Comparison of ENCODE assay signal across 1 cellular context in genomic region chr3:69119138-69119537, GRCh38.
TF ChIP-seq lines count a peak whose summit lies in the region.

No MANE protein-coding gene starts in this region.

TF ChIP-seq in K562, 482 proteins besides CTCF, POLR2A, EP300 and RAD21:
- TF ChIP-seq HNRNPK (IDR thresholded peaks at IDR 0.05; ENCODE audit: low read depth, low read length, poor library complexity, severe bottlenecking) = no peak
- peak; percentile 63 for TF ChIP-seq CEBPB (tag; IDR thresholded peaks at IDR 0.05)
- no peak for TF ChIP-seq ZNF431 (CRISPR knock-in tag; IDR thresholded peaks at IDR 0.05)
- no peak for TF ChIP-seq NFYB (IDR thresholded peaks at IDR 0.05; ENCODE audit: extremely low read depth, insufficient read length)
- TF ChIP-seq AFF4 (CRISPR knock-in tag; IDR thresholded peaks at IDR 0.05) = no peak
- no peak for TF ChIP-seq MAFF (IDR thresholded peaks at IDR 0.05; ENCODE audit: low read length)
- no peak for TF ChIP-seq ZNF282 (CRISPR knock-in tag; IDR thresholded peaks at IDR 0.05)
- TF ChIP-seq, protein P1, sequence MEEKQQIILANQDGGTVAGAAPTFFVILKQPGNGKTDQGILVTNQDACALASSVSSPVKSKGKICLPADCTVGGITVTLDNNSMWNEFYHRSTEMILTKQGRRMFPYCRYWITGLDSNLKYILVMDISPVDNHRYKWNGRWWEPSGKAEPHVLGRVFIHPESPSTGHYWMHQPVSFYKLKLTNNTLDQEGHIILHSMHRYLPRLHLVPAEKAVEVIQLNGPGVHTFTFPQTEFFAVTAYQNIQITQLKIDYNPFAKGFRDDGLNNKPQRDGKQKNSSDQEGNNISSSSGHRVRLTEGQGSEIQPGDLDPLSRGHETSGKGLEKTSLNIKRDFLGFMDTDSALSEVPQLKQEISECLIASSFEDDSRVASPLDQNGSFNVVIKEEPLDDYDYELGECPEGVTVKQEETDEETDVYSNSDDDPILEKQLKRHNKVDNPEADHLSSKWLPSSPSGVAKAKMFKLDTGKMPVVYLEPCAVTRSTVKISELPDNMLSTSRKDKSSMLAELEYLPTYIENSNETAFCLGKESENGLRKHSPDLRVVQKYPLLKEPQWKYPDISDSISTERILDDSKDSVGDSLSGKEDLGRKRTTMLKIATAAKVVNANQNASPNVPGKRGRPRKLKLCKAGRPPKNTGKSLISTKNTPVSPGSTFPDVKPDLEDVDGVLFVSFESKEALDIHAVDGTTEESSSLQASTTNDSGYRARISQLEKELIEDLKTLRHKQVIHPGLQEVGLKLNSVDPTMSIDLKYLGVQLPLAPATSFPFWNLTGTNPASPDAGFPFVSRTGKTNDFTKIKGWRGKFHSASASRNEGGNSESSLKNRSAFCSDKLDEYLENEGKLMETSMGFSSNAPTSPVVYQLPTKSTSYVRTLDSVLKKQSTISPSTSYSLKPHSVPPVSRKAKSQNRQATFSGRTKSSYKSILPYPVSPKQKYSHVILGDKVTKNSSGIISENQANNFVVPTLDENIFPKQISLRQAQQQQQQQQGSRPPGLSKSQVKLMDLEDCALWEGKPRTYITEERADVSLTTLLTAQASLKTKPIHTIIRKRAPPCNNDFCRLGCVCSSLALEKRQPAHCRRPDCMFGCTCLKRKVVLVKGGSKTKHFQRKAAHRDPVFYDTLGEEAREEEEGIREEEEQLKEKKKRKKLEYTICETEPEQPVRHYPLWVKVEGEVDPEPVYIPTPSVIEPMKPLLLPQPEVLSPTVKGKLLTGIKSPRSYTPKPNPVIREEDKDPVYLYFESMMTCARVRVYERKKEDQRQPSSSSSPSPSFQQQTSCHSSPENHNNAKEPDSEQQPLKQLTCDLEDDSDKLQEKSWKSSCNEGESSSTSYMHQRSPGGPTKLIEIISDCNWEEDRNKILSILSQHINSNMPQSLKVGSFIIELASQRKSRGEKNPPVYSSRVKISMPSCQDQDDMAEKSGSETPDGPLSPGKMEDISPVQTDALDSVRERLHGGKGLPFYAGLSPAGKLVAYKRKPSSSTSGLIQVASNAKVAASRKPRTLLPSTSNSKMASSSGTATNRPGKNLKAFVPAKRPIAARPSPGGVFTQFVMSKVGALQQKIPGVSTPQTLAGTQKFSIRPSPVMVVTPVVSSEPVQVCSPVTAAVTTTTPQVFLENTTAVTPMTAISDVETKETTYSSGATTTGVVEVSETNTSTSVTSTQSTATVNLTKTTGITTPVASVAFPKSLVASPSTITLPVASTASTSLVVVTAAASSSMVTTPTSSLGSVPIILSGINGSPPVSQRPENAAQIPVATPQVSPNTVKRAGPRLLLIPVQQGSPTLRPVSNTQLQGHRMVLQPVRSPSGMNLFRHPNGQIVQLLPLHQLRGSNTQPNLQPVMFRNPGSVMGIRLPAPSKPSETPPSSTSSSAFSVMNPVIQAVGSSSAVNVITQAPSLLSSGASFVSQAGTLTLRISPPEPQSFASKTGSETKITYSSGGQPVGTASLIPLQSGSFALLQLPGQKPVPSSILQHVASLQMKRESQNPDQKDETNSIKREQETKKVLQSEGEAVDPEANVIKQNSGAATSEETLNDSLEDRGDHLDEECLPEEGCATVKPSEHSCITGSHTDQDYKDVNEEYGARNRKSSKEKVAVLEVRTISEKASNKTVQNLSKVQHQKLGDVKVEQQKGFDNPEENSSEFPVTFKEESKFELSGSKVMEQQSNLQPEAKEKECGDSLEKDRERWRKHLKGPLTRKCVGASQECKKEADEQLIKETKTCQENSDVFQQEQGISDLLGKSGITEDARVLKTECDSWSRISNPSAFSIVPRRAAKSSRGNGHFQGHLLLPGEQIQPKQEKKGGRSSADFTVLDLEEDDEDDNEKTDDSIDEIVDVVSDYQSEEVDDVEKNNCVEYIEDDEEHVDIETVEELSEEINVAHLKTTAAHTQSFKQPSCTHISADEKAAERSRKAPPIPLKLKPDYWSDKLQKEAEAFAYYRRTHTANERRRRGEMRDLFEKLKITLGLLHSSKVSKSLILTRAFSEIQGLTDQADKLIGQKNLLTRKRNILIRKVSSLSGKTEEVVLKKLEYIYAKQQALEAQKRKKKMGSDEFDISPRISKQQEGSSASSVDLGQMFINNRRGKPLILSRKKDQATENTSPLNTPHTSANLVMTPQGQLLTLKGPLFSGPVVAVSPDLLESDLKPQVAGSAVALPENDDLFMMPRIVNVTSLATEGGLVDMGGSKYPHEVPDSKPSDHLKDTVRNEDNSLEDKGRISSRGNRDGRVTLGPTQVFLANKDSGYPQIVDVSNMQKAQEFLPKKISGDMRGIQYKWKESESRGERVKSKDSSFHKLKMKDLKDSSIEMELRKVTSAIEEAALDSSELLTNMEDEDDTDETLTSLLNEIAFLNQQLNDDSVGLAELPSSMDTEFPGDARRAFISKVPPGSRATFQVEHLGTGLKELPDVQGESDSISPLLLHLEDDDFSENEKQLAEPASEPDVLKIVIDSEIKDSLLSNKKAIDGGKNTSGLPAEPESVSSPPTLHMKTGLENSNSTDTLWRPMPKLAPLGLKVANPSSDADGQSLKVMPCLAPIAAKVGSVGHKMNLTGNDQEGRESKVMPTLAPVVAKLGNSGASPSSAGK (IDR thresholded peaks at IDR 0.05) = 0 out of 2 replicates have a peak, but pooled peaks have one; percentile 11
- TF ChIP-seq CEBPG (CRISPR knock-in tag; IDR thresholded peaks at IDR 0.05) = peak; percentile 34; the same call in 1 of the 2 replicates
- peak; percentile 30 to 47; a peak in 2 of 4 replicates for TF ChIP-seq CEBPG (tag; conservative IDR thresholded peaks at IDR 0.05 in 1 of 2, IDR thresholded peaks at IDR 0.05 in 1 of 2)
- no peak for TF ChIP-seq KDM2B (CRISPR knock-in tag; IDR thresholded peaks at IDR 0.05)
- no peak for TF ChIP-seq RFX5 (IDR thresholded peaks at IDR 0.05; ENCODE audit: low read depth, low read length)
